Comparison of ENCODE assay signal across 8 cellular contexts in genomic region chr16:30096862-30097563, GRCh38. TPM values are rescaled to one million over a fixed set of nuclear protein-coding genes. Genes with fewer than 3 reads are reported as not detected.
DNase-seq lines count a peak whose midpoint lies in the region; ATAC-seq and TF ChIP-seq lines count a peak whose summit lies in the region.

No MANE protein-coding gene starts in this region.

- in situ Hi-C loops in astrocyte of the cerebellum (cut with HindIII; ENCODE audit: low sequenced_read_pairs) = no loop called here

- peaks cover 28% of the 10 kb centered on the region for H3K9me3 Mint-ChIP-seq in activated naive CD4-positive, alpha-beta T cell treated with anti-CD3 and anti-CD28 coated beads, Interleukin-2, amount 10 ng/mL, durations not matched to agents 7 days and 5 days
- peaks cover 5% of the 10 kb centered on the region for H3K9me3 Mint-ChIP-seq in memory B cell

- peaks cover 39% of the 10 kb centered on the region for H3K4me1 Mint-ChIP-seq in activated naive CD4-positive, alpha-beta T cell treated with anti-CD3 and anti-CD28 coated beads, Interleukin-2, amount 10 ng/mL, durations not matched to agents 7 days and 5 days
- peaks cover 21% of the 10 kb centered on the region for H3K4me1 Mint-ChIP-seq in memory B cell

- no peak for ATAC-seq in memory B cell (ENCODE audit: low read depth)
- no peak for ATAC-seq in upper lobe of right lung
- ATAC-seq in GM18498 (IDR thresholded peaks at IDR 0.05; ENCODE audit: unreplicated experiment) = no peak
- no peak for ATAC-seq in HG03439 (IDR thresholded peaks at IDR 0.05; ENCODE audit: unreplicated experiment)

- peak overlapping the region; percentile 68 for H3K4me3 Mint-ChIP-seq in activated naive CD4-positive, alpha-beta T cell treated with anti-CD3 and anti-CD28 coated beads, Interleukin-2, amount 10 ng/mL, durations not matched to agents 7 days and 5 days
- H3K4me3 Mint-ChIP-seq in memory B cell = peak overlapping the region; percentile 78

- H3K36me3 ChIP-seq in upper lobe of right lung = peaks cover 18% of the 10 kb centered on the region

- H3K36me3 Mint-ChIP-seq in activated naive CD4-positive, alpha-beta T cell treated with anti-CD3 and anti-CD28 coated beads, Interleukin-2, amount 10 ng/mL, durations not matched to agents 7 days and 5 days = peaks cover 51% of the 10 kb centered on the region
- H3K36me3 Mint-ChIP-seq in memory B cell = peaks cover 21% of the 10 kb centered on the region

- no peaks in the 10 kb centered on the region for H3K27me3 ChIP-seq in upper lobe of right lung

- intact Hi-C loops in upper lobe of right lung (cut with DNase I) = no loop called here

- no peak for TF ChIP-seq CTCF in astrocyte of the cerebellum (IDR thresholded peaks at IDR 0.05; ENCODE audit: low read depth, low read length, missing control alignments)
- TF ChIP-seq CTCF in upper lobe of right lung (IDR thresholded peaks at IDR 0.05) = no peak

- H3K9me3 ChIP-seq in upper lobe of right lung = no peaks in the 10 kb centered on the region

- H3K27ac Mint-ChIP-seq in activated naive CD4-positive, alpha-beta T cell treated with anti-CD3 and anti-CD28 coated beads, Interleukin-2, amount 10 ng/mL, durations not matched to agents 7 days and 5 days = peak overlapping the region; percentile 93
- H3K27ac Mint-ChIP-seq in memory B cell = peak overlapping the region; percentile 91

- no peaks in the 10 kb centered on the region for H3K27me3 Mint-ChIP-seq in activated naive CD4-positive, alpha-beta T cell treated with anti-CD3 and anti-CD28 coated beads, Interleukin-2, amount 10 ng/mL, durations not matched to agents 7 days and 5 days
- H3K27me3 Mint-ChIP-seq in memory B cell = no peaks in the 10 kb centered on the region

- peak overlapping the region; percentile 94 for H3K27ac ChIP-seq in upper lobe of right lung

- H3K4me1 ChIP-seq in upper lobe of right lung = peaks cover 36% of the 10 kb centered on the region

- DNase-seq in activated naive CD4-positive, alpha-beta T cell treated with anti-CD3 and anti-CD28 coated beads, Interleukin-2, amount 10 ng/mL, durations not matched to agents 7 days and 5 days = no peak
- DNase-seq in activated naive CD4-positive, alpha-beta T cell (lab: John Stamatoyannopoulos, UW) = no peak
- no peak for DNase-seq in astrocyte of the cerebellum (ENCODE audit: low read depth)
- DNase-seq in memory B cell (ENCODE audit: low spot score in 2 of 2) = peak in 1 of 2 donors; percentile 34
- DNase-seq in upper lobe of right lung = no peak
- no peak for DNase-seq in NCI-H2196 (lab: John Stamatoyannopoulos, UW; ENCODE audit: unreplicated experiment)

- CTCF ChIA-PET in activated naive CD4-positive, alpha-beta T cell treated with anti-CD3 and anti-CD28 coated beads, Interleukin-2, amount 10 ng/mL, durations not matched to agents 7 days and 5 days (lab: Charles Lee) = no interaction called here

- H3K4me3 ChIP-seq in astrocyte of the cerebellum (ENCODE audit: low read depth, low read length) = peak overlapping the region; percentile 69
- H3K4me3 ChIP-seq in upper lobe of right lung = peak overlapping the region; percentile 84

RNA-seq across cellular contexts. Expression of gene YPEL3, which starts 1.0 kb away (rescaled TPM):
- total RNA-seq in upper lobe of right lung = 93.6 TPM

RNA-seq across cellular contexts. Expression of gene TBX6, which starts 5.3 kb away (rescaled TPM):
- total RNA-seq in upper lobe of right lung = 1.4 TPM

RNA-seq across cellular contexts. Expression of gene GDPD3, which starts 16.3 kb away (rescaled TPM):
- total RNA-seq in upper lobe of right lung = 11.5 TPM

RNA-seq across cellular contexts. Expression of gene PPP4C, which starts 21.2 kb away (rescaled TPM):
- total RNA-seq in upper lobe of right lung = 74.2 TPM

RNA-seq across cellular contexts. Expression of gene MAPK3, which starts 26.0 kb away (rescaled TPM):
- 93.7 TPM for total RNA-seq in upper lobe of right lung
